Comparison of ENCODE assay signal across 1 cellular context in genomic region chr19:9075064-9075964, GRCh38.
TF ChIP-seq lines count a peak whose summit lies in the region.

No MANE protein-coding gene starts in this region.

TF ChIP-seq in K562, 482 proteins besides CTCF, POLR2A, EP300 and RAD21 (continued from another document and continues in another):
- no peak for TF ChIP-seq FUS (optimal IDR thresholded peaks at IDR 0.05; ENCODE audit: low read depth, low read length)
- TF ChIP-seq CTBP1 (IDR thresholded peaks at IDR 0.05; ENCODE audit: borderline replicate concordance): peak; percentile 89
- no peak for TF ChIP-seq TAF15 (IDR thresholded peaks at IDR 0.05; ENCODE audit: low read depth, low read length)
- TF ChIP-seq BRD4 (IDR thresholded peaks at IDR 0.05): no peak
- TF ChIP-seq ZNF444 (CRISPR knock-in tag; IDR thresholded peaks at IDR 0.05): no peak
- no peak for TF ChIP-seq ZNF407 (IDR thresholded peaks at IDR 0.05; ENCODE audit: low read depth)
- no peak for TF ChIP-seq MECOM (CRISPR knock-in tag; IDR thresholded peaks at IDR 0.05)
- TF ChIP-seq THRA (IDR thresholded peaks at IDR 0.05): no peak
- no peak for TF ChIP-seq ZNF668 (CRISPR knock-in tag; IDR thresholded peaks at IDR 0.05)
- peak; percentile 44 for TF ChIP-seq EGR1 (conservative IDR thresholded peaks at IDR 0.05)
- TF ChIP-seq TCF15 (CRISPR knock-in tag; IDR thresholded peaks at IDR 0.05): no peak
- TF ChIP-seq FOXK1 (CRISPR knock-in tag; IDR thresholded peaks at IDR 0.05; ENCODE audit: borderline replicate concordance): no peak
- no peak for TF ChIP-seq CC2D1A (IDR thresholded peaks at IDR 0.05)
- TF ChIP-seq PCBP1 (IDR thresholded peaks at IDR 0.05; ENCODE audit: low read depth, low read length, poor library complexity, severe bottlenecking): no peak
- no peak for TF ChIP-seq ZNF354B (CRISPR knock-in tag; IDR thresholded peaks at IDR 0.05)
- no peak for TF ChIP-seq SNAPC5 (CRISPR knock-in tag; IDR thresholded peaks at IDR 0.05)
- TF ChIP-seq TBP (optimal IDR thresholded peaks at IDR 0.05; ENCODE audit: low read depth, low read length): peak; percentile 11
- no peak for TF ChIP-seq PBX2 (CRISPR knock-in tag; IDR thresholded peaks at IDR 0.05; ENCODE audit: low read depth)
- peak; percentile 28; the same call in 1 of the 2 replicates for TF ChIP-seq PBX2 (tag; conservative IDR thresholded peaks at IDR 0.05; ENCODE audit: low read depth)
- no peak for TF ChIP-seq ETV1 (tag; conservative IDR thresholded peaks at IDR 0.05; ENCODE audit: low read depth)
- no peak for TF ChIP-seq ETV5 (CRISPR knock-in tag; IDR thresholded peaks at IDR 0.05; ENCODE audit: low read depth)
- TF ChIP-seq PYGO2 (tag; IDR thresholded peaks at IDR 0.05): no peak
- no peak for TF ChIP-seq HDAC6 (IDR thresholded peaks at IDR 0.05; ENCODE audit: low read depth, low read length)
- TF ChIP-seq NKRF (IDR thresholded peaks at IDR 0.05; ENCODE audit: borderline replicate concordance): no peak
- no peak for TF ChIP-seq DDX20 (tag; IDR thresholded peaks at IDR 0.05; ENCODE audit: low read depth)
- no peak for TF ChIP-seq ZNF174 (CRISPR knock-in tag; IDR thresholded peaks at IDR 0.05)
- no peak for TF ChIP-seq ZNF609 (CRISPR knock-in tag; IDR thresholded peaks at IDR 0.05; ENCODE audit: borderline replicate concordance)
- no peak for TF ChIP-seq TRIM25 (IDR thresholded peaks at IDR 0.05; ENCODE audit: borderline replicate concordance)
- no peak for TF ChIP-seq DLX4 (CRISPR knock-in tag; IDR thresholded peaks at IDR 0.05)
- no peak for TF ChIP-seq HMGXB4 (CRISPR knock-in tag; IDR thresholded peaks at IDR 0.05)
